ENCODE assay signal across 1 cellular context in the genomic region with DNA sequence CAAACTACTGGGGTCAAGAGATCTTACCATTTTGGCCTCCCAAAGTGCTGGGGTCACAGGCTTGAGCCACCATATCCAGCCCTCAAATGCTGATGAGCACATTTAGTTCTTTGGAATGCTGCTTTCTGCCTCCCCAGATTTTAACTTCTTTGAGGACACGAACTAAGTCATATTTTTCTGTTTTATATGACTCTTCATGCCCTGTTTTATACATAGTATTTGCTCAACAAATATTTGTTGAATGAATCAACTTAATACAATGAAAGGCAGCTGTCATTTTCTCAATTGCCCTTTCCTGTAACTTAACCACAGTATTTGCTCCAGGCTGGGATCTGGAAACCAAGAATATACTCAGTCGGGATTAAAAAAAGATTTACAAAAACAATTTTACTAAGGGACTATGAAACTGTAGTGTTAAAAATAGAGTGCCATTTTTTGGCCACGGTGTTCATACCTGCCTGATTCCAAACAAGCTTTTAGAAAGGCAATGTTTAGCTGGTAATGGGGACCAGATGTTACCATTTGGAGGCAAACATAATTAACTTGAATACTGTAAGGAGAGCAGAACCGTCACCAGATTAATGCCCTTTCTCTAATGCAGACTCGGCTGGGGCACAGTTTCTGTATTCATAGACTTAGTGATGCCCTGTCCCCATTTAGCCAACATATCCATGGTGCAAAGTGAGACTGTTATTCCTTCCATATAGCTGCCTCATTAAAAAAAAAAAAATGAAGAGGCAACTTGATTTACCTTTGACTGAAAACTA.
TF ChIP-seq lines count a peak whose summit lies in the region.

No MANE protein-coding gene starts in this region.

TF ChIP-seq in A549, 52 proteins besides CTCF, POLR2A, EP300 and RAD21 (continued from another document):
- TF ChIP-seq MAX (IDR thresholded peaks at IDR 0.05) (peak; percentile 83), ZC3H11A (IDR thresholded peaks at IDR 0.05) (no peak), NFE2L2 (conservative IDR thresholded peaks at IDR 0.05; ENCODE audit: low read length) (no peak), FOSL2 (IDR thresholded peaks at IDR 0.05) (peak; percentile 68), FOSL2 (CRISPR knock-in tag; IDR thresholded peaks at IDR 0.05) (peak; percentile 84), KDM5A (IDR thresholded peaks at IDR 0.05) (no peak), JUNB (IDR thresholded peaks at IDR 0.05) (peak; percentile 90), ZNF302 (CRISPR knock-in tag; IDR thresholded peaks at IDR 0.05) (no peak), CEBPB (IDR thresholded peaks at IDR 0.05) (peak in 1 of 2 experiments; percentile 80; a peak in 2 of 4 replicates), FOSB (CRISPR knock-in tag; IDR thresholded peaks at IDR 0.05) (no peak), MAFK (IDR thresholded peaks at IDR 0.05; ENCODE audit: partially characterized antibody) (peak; percentile 19), JUN (IDR thresholded peaks at IDR 0.05) (peak; percentile 67 to 85; a peak in 2 of 5 replicates), CHD4 (IDR thresholded peaks at IDR 0.05; ENCODE audit: borderline replicate concordance) (no peak)
- TF ChIP-seq, protein P1, sequence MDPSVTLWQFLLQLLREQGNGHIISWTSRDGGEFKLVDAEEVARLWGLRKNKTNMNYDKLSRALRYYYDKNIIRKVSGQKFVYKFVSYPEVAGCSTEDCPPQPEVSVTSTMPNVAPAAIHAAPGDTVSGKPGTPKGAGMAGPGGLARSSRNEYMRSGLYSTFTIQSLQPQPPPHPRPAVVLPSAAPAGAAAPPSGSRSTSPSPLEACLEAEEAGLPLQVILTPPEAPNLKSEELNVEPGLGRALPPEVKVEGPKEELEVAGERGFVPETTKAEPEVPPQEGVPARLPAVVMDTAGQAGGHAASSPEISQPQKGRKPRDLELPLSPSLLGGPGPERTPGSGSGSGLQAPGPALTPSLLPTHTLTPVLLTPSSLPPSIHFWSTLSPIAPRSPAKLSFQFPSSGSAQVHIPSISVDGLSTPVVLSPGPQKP (IDR thresholded peaks at IDR 0.05; ENCODE audit: low read depth, low read length), result no peak
- TF ChIP-seq, protein P2, sequence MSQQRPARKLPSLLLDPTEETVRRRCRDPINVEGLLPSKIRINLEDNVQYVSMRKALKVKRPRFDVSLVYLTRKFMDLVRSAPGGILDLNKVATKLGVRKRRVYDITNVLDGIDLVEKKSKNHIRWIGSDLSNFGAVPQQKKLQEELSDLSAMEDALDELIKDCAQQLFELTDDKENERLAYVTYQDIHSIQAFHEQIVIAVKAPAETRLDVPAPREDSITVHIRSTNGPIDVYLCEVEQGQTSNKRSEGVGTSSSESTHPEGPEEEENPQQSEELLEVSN (IDR thresholded peaks at IDR 0.05; ENCODE audit: borderline replicate concordance, low read depth), result 0 out of 2 replicates have a peak, but pooled peaks have one; percentile 24
- TF ChIP-seq, protein P3, sequence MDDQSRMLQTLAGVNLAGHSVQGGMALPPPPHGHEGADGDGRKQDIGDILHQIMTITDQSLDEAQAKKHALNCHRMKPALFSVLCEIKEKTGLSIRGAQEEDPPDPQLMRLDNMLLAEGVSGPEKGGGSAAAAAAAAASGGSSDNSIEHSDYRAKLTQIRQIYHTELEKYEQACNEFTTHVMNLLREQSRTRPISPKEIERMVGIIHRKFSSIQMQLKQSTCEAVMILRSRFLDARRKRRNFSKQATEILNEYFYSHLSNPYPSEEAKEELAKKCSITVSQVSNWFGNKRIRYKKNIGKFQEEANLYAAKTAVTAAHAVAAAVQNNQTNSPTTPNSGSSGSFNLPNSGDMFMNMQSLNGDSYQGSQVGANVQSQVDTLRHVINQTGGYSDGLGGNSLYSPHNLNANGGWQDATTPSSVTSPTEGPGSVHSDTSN (IDR thresholded peaks at IDR 0.05), result 0 out of 2 replicates have a peak, but pooled peaks have one; percentile 57
